ENCODE assay signal across 27 cellular contexts in the genomic region with DNA sequence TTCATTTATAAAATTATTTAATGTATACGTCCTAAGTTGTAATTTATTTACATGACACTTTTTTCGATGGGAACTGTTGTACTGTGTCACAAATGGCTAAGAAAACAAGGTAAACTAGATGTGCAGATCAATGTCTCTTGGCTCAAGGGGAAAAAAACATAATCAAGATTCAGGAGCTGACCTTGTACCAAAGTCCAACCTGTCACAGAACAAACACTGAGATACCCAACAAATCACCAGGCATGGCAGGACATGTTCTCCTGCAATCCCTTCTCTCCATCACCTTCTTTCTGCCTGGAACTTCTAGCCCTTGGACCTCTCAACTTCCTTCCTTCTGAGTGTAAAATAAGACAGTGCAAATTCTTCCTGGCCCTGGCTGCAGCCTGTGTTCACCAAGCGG.
"Had no signal": no experiment of that assay in that cellular context is flagged by ENCODE, and none has a peak within 500 bp of the region (broad histone marks: within the 10 kb centered on the region; RNA-seq: fewer than 3 reads in every experiment).

No MANE protein-coding gene starts in this region.

- H3K4me3 ChIP-seq: pancreas, psoas muscle, right lobe of liver, sigmoid colon, suprapubic skin, testis, tibial artery, transverse colon, upper lobe of right lung, uterus had no signal

- ATAC-seq: naive thymus-derived CD8-positive, alpha-beta T cell; natural killer cell treated with Interleukin-12 subunit alpha and Interleukin-12 subunit beta and Interleukin-15 and Interleukin-18, amount 100 ng/mL, for 72 hours; pancreas; psoas muscle; right cardiac atrium; stimulated activated effector memory CD8-positive, alpha-beta T cell treated with anti-CD3 and anti-CD28 coated beads, Interleukin-12 subunit alpha, Interleukin-12 subunit beta, amount 100 ng/mL, for 72 hours; stimulated activated naive B cell treated with anti-CD40 and anti-IgM and Interleukin-4, amounts not matched to agents 10 μg/mL and 1 μg/mL and 100 μg/mL, for 72 hours; stimulated activated naive CD8-positive, alpha-beta T cell treated with anti-CD3 and anti-CD28 coated beads, Interleukin-15, amount 100 ng/mL, for 72 hours; stimulated activated naive CD8-positive, alpha-beta T cell treated with anti-CD3 and anti-CD28 coated beads, Interleukin-15, Interleukin-2, amounts not matched to agents 100 U/mL and 50 U/mL, for 24 hours; upper lobe of right lung had no signal

- H3K27ac ChIP-seq: neutrophil, pancreas, psoas muscle, right lobe of liver, sigmoid colon, suprapubic skin, testis, tibial artery, transverse colon, upper lobe of right lung, uterus had no signal

- H3K27me3 ChIP-seq: right lobe of liver, sigmoid colon, suprapubic skin, testis, transverse colon, uterus had no signal

- H3K36me3 ChIP-seq: neutrophil, pancreas, right lobe of liver, sigmoid colon, suprapubic skin, tibial artery, transverse colon, upper lobe of right lung, uterus had no signal

- H3K4me1 ChIP-seq: pancreas, psoas muscle, right lobe of liver, sigmoid colon, suprapubic skin, testis, tibial artery, transverse colon, upper lobe of right lung, uterus had no signal

- FAIRE-seq: pancreas, small intestine had no signal

- H3K9me3 ChIP-seq: neutrophil, pancreas, psoas muscle, right lobe of liver, sigmoid colon, suprapubic skin, testis, tibial artery, transverse colon, upper lobe of right lung, uterus had no signal

- DNase-seq: naive thymus-derived CD8-positive, alpha-beta T cell; nephron progenitor cell; nucleus accumbens; pancreas; posterior cingulate gyrus; psoas muscle; right cardiac atrium; right lobe of liver; sigmoid colon; small intestine; stimulated activated CD4-positive, alpha-beta T cell treated with anti-CD3 and anti-CD28 coated beads, Interleukin-15, amount 100 ng/mL, for 24 hours; stimulated activated CD4-positive, alpha-beta T cell treated with anti-CD3 and anti-CD28 coated beads, Interleukin-2, amount 100 ng/mL, for 24 hours; stimulated activated CD4-positive, alpha-beta T cell treated with anti-CD3 and anti-CD28 coated beads, Interleukin-2, amount 100 ng/mL, for 48 hours; stimulated activated CD4-positive, alpha-beta T cell treated with anti-CD3 and anti-CD28 coated beads, Interleukin-4, amount 100 ng/mL, for 24 hours; stimulated activated naive B cell treated with anti-CD40 and anti-IgM and Interleukin-4, amounts not matched to agents 10 μg/mL and 1 μg/mL and 100 μg/mL, for 72 hours; stimulated activated naive CD8-positive, alpha-beta T cell treated with anti-CD3 and anti-CD28 coated beads, Interleukin-15, amount 100 ng/mL, for 72 hours; stimulated activated naive CD8-positive, alpha-beta T cell treated with anti-CD3 and anti-CD28 coated beads, Interleukin-15, Interleukin-2, amounts not matched to agents 100 U/mL and 50 U/mL, for 24 hours; substantia nigra; testis; tibial artery; transverse colon; upper lobe of right lung; uterus had no signal
